Comparison of ENCODE assay signal across 8 cellular contexts in the genomic region with DNA sequence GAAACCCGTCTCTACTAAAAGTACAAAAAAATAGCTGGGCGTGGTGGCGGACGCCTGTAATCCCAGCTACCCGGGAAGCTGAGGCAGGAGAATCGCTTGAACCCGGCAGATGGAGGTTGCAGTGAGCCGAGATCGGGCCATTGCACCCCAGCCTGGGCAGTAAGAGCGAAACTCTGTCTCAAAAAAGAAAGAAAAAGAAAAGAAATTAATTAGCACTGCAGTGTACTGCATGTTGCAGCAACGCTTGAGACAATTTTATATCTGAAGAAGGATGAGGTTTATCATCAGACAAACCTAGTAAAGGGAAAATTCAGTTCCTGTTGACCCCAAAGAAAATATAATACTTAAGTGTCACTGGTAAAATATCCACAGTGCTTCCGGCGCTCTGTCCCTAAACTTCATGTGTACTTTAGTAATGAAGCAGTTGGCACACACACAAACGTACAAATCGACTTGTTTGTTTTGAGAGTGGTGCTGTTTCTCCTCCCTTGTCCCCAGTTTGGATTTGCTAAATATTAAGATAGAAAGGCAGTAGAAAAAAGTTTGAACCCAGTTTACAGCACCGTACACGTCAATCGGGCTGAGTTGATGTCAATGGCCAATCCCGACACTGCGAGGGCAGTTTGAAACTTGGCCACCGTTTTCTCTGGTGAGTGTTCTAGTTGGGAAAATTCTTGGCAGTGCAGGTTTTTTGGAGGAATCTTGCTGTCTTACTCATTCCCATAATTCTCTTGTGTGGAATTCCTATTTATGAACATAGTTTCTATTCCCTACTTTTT.
DNase-seq lines count a peak whose midpoint lies in the region; ATAC-seq and TF ChIP-seq lines count a peak whose summit lies in the region.

No MANE protein-coding gene starts in this region.

- peaks cover 0 to 39% (median 31%) of the 10 kb centered on the region in 9 donors for H3K4me1 ChIP-seq in heart right ventricle
- H3K4me1 ChIP-seq in ascending aorta, result peaks cover 0 to 8% of the 10 kb centered on the region in 2 donors
- H3K4me1 ChIP-seq in tibial nerve, result peaks cover 0 to 31% (median 6%) of the 10 kb centered on the region in 4 donors

- peak in 1 of 2 donors; percentile 25 for DNase-seq in heart right ventricle
- DNase-seq in Right ventricle myocardium superior, result no peak
- peak; percentile 57 for DNase-seq in NCI-H1105 treated with DMSO at 0.1 percent for 48 hours (lab: John Stamatoyannopoulos, UW)
- DNase-seq in ascending aorta (ENCODE audit: low spot score in 2 of 2), result peak in 1 of 2 donors; percentile 84
- DNase-seq in kidney glomerular epithelial cell (lab: John Stamatoyannopoulos, UW), result peak; percentile 26
- peak in 1 of 2 donors; percentile 33 for DNase-seq in tibial nerve (ENCODE audit: low spot score in 2 of 2)
- DNase-seq in putamen (ENCODE audit: low spot score), result no peak
- no peak for DNase-seq in stimulated activated CD4-positive, alpha-beta T cell treated with anti-CD3 and anti-CD28 coated beads, Interleukin-4, amount 100 ng/mL, for 1 hour

- H3K4me3 ChIP-seq in heart right ventricle (peak overlapping the region; percentile 61 to 95 (median 82)), ascending aorta (peak overlapping the region; percentile 71 to 80), tibial nerve (peak overlapping the region; percentile 67 to 92 (median 80))

- H3K36me3 ChIP-seq in heart right ventricle (no peaks in the 10 kb centered on the region), ascending aorta (no peaks in the 10 kb centered on the region), tibial nerve (no peaks in the 10 kb centered on the region)

- intact Hi-C loops in heart right ventricle (cut with DNase I), result loop anchor here in 6 of 10 donors (1.0 to 10.0 kb wide), 5 partner anchors 25 to 1815 kb away; a partner anchor contains a TSS
- intact Hi-C loops in Right ventricle myocardium superior (cut with DNase I), result no loop called here
- intact Hi-C loops in ascending aorta (cut with DNase I), result loop anchor here (1.0 to 10.0 kb wide), 5 partner anchors 32 to 1815 kb away; a partner anchor contains a TSS

- WGBS in heart right ventricle, 2 donors, result 1 to 2% methylated on average over 21 of the region's 21 CpGs
- WGBS in tibial nerve, 2 donors, result 1 to 2% methylated on average over 21 of the region's 21 CpGs

- H3K27me3 ChIP-seq in heart right ventricle (no peaks in the 10 kb centered on the region), ascending aorta (no peaks in the 10 kb centered on the region), tibial nerve (no peaks in the 10 kb centered on the region)

- TF ChIP-seq EP300 in tibial nerve (IDR thresholded peaks at IDR 0.05), result no peak

- ATAC-seq in heart right ventricle, result no peak
- no peak for ATAC-seq in Right ventricle myocardium superior (ENCODE audit: poor library complexity)

- H3K27ac ChIP-seq in heart right ventricle, result peak overlapping the region in 9 of 10 donors; percentile 86 to 98 (median 96)
- H3K27ac ChIP-seq in ascending aorta, result peak overlapping the region; percentile 95 to 96
- peak overlapping the region in 3 of 4 donors; percentile 91 to 100 (median 97) for H3K27ac ChIP-seq in tibial nerve

- no peaks in the 10 kb centered on the region for H3K9me3 ChIP-seq in heart right ventricle
- H3K9me3 ChIP-seq in ascending aorta, result no peaks in the 10 kb centered on the region
- no peaks in the 10 kb centered on the region for H3K9me3 ChIP-seq in tibial nerve

- TF ChIP-seq POLR2A in tibial nerve (IDR thresholded peaks at IDR 0.05), result no peak

- TF ChIP-seq CTCF in heart right ventricle (IDR thresholded peaks at IDR 0.05), result no peak
- TF ChIP-seq CTCF in ascending aorta (IDR thresholded peaks at IDR 0.05), result no peak
- TF ChIP-seq CTCF in tibial nerve (IDR thresholded peaks at IDR 0.05), result no peak

Comparison
In these comparisons a context has a peak if more than half of its experiments do, and no peak if none do; other contexts are left out.
1. DNase-seq: peak in NCI-H1105 treated with DMSO at 0.1 percent for 48 hours (single experiment) and kidney glomerular epithelial cell (single experiment); none in Right ventricle myocardium superior (single experiment), putamen (single experiment) and stimulated activated CD4-positive, alpha-beta T cell treated with anti-CD3 and anti-CD28 coated beads, Interleukin-4, amount 100 ng/mL, for 1 hour (single experiment).
2. Peak in every context shown above with its lines, with median percentiles within 50 percentile points of each other: H3K27ac ChIP-seq and H3K4me3 ChIP-seq.